Comparison of ENCODE assay signal across 2 cellular contexts in the genomic region with DNA sequence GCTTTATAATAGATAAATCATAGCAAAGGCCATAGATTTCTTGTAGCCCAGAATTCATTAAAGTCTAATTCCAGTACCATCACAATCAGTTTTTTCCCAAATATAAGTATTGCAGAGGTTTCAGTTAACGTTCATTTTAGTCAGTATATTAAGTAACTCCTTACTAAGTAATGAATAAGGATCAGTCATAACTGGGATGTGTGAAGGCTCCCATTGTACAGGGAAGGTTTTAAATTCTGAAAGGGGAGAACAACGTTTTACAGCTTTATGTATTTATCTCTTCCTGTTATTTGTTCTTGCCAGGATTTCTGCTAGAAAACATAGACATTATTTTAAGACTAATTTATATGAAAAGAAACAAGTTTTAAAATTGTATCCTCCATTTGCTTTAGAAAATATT.
TF ChIP-seq lines count a peak whose summit lies in the region.

No MANE protein-coding gene starts in this region.

TF ChIP-seq in A549, 52 proteins besides CTCF, POLR2A, EP300 and RAD21 (continued from another document):
- TF ChIP-seq, protein P1, sequence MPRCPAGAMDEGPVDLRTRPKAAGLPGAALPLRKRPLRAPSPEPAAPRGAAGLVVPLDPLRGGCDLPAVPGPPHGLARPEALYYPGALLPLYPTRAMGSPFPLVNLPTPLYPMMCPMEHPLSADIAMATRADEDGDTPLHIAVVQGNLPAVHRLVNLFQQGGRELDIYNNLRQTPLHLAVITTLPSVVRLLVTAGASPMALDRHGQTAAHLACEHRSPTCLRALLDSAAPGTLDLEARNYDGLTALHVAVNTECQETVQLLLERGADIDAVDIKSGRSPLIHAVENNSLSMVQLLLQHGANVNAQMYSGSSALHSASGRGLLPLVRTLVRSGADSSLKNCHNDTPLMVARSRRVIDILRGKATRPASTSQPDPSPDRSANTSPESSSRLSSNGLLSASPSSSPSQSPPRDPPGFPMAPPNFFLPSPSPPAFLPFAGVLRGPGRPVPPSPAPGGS (IDR thresholded peaks at IDR 0.05) = no peak
- no peak for TF ChIP-seq JUNB (IDR thresholded peaks at IDR 0.05)
- TF ChIP-seq JUN (IDR thresholded peaks at IDR 0.05) = no peak
- no peak for TF ChIP-seq E2F6 (IDR thresholded peaks at IDR 0.05; ENCODE audit: borderline replicate concordance, low read depth)
TF ChIP-seq in A549: peak in this region for 0.

TF ChIP-seq in endothelial cell of umbilical vein, 7 proteins besides CTCF, POLR2A, EP300 and RAD21 (continued from another document):
- TF ChIP-seq, protein P2, sequence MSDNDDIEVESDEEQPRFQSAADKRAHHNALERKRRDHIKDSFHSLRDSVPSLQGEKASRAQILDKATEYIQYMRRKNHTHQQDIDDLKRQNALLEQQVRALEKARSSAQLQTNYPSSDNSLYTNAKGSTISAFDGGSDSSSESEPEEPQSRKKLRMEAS (IDR thresholded peaks at IDR 0.05; ENCODE audit: insufficient read depth, insufficient read length) = no peak
- TF ChIP-seq FOS (IDR thresholded peaks at IDR 0.05; ENCODE audit: borderline replicate concordance, insufficient read depth, low read length) = no peak
- no peak for TF ChIP-seq GATA2 (IDR thresholded peaks at IDR 0.05; ENCODE audit: insufficient read depth, insufficient read length, low read depth, low read length)
- TF ChIP-seq POLR2AphosphoS5 (IDR thresholded peaks at IDR 0.05; ENCODE audit: insufficient read depth, low read depth, low read length) = no peak
- no peak for TF ChIP-seq JUN (IDR thresholded peaks at IDR 0.05; ENCODE audit: borderline replicate concordance, insufficient read depth, insufficient read length, low read depth)
- TF ChIP-seq MYC (IDR thresholded peaks at IDR 0.05; ENCODE audit: low read depth, low read length) = no peak
